In the genomic region with DNA sequence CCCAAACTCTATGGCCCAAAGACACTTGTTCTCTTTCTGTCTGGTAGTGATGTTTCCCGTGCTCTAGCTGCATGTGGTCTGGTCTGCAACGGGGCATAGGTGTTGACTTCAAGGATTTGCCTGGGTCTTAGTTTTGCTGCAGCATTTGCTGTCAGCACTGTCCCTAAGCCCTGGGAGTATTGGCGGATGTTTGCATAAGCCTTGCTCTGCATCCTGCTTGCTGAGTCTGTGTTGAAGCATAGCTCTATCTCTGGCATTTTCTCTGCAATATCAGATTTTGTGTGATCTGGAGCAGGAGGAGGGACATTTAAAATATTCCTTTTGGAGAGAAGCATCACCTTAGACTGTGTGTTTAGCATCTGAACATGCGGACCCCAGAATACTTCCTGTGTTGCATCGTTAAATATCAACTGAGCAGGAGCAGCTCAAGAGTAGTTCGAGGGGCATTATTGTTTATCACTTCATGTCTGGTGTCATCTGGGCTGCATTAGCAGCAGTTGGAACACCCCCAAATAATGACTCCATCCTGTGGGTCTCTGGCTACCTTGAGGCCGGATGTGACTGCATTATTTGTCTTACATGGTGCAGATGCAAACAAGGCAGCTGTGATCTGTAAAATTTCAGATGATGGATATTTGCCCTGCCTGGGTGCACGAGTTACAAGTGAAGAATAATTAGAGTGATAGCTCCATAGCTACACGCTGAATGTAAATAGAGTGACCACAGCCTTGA, we compare ENCODE assay signal across 13 cellular contexts.
A peak's percentile ranks its signal among the peaks of the same experiment; 100 is the strongest.
DNase-seq lines count a peak whose midpoint lies in the region; ATAC-seq and TF ChIP-seq lines count a peak whose summit lies in the region.
"Had no signal": no experiment of that assay in that cellular context is flagged by ENCODE, and none has a peak within 500 bp of the region (broad histone marks: within the 10 kb centered on the region; RNA-seq: fewer than 3 reads in every experiment).

No MANE protein-coding gene starts in this region.

- ATAC-seq in CD8-positive, alpha-beta T cell: peak; percentile 49
- peak; percentile 9 for ATAC-seq in GM21515 (IDR thresholded peaks at IDR 0.05; ENCODE audit: unreplicated experiment)
- ATAC-seq in GM18861 (IDR thresholded peaks at IDR 0.05; ENCODE audit: unreplicated experiment): no peak

- no peaks in the 10 kb centered on the region for H3K36me3 ChIP-seq in CD8-positive, alpha-beta T cell (ENCODE audit: insufficient read depth, low read length)
- H3K36me3 ChIP-seq: breast epithelium, neutrophil had no signal

- CTCF ChIA-PET in CD8-positive, alpha-beta T cell (lab: Charles Lee): interaction anchor here (0.6 to 4.1 kb wide), 3 partner anchors 15 to 154 kb away, joined by 3 to 23 read pairs (median 3); no protein-coding TSS in a partner anchor
- CTCF ChIA-PET in GM10248 (lab: Yijun Ruan, JAX): interaction anchor here (1.4 to 1.8 kb wide), 2 partner anchors 9 to 17 kb away, joined by 7 to 8 read pairs; no protein-coding TSS in a partner anchor

- no peaks in the 10 kb centered on the region for H3K9me3 ChIP-seq in CD8-positive, alpha-beta T cell (ENCODE audit: low read length)
- H3K9me3 ChIP-seq: breast epithelium, neutrophil had no signal

- DNase-seq in CD8-positive, alpha-beta T cell: no peak
- DNase-seq in SHP77 treated with DMSO at 0.1 percent for 48 hours (lab: John Stamatoyannopoulos, UW) (peak; percentile 35), iPS-NIHi7 (ENCODE audit: extremely low spot score) (peak; percentile 20), NCI-H524 treated with DMSO at 0.1 percent for 48 hours (lab: John Stamatoyannopoulos, UW) (no peak), NCI-H1930 (lab: John Stamatoyannopoulos, UW) (no peak), GM10248 (ENCODE audit: extremely low spot score) (no peak)
- DNase-seq: activated CD4-positive, alpha-beta memory T cell treated with anti-CD3 and anti-CD28 coated beads, Interleukin-2, amount 10 ng/mL, durations not matched to agents 7 days and 5 days; hypothalamus; substantia nigra had no signal

- H3K4me3 ChIP-seq in CD8-positive, alpha-beta T cell (ENCODE audit: low read depth, low read length): no peak overlapping the region
- H3K4me3 ChIP-seq: breast epithelium had no signal

- H3K27ac Mint-ChIP-seq in CD8-positive, alpha-beta T cell: no peak overlapping the region
- H3K27ac Mint-ChIP-seq: activated CD4-positive, alpha-beta memory T cell treated with anti-CD3 and anti-CD28 coated beads, Interleukin-2, amount 10 ng/mL, durations not matched to agents 7 days and 5 days had no signal

- TF ChIP-seq CTCF in CD8-positive, alpha-beta T cell (IDR thresholded peaks at IDR 0.05): no peak
- TF ChIP-seq CTCF in GM10248 (IDR thresholded peaks at IDR 0.05; ENCODE audit: control extremely low read depth, extremely low read depth, low read depth, missing control alignments): no peak

- no peaks in the 10 kb centered on the region for H3K9me3 Mint-ChIP-seq in CD8-positive, alpha-beta T cell
- H3K9me3 Mint-ChIP-seq: activated CD4-positive, alpha-beta memory T cell treated with anti-CD3 and anti-CD28 coated beads, Interleukin-2, amount 10 ng/mL, durations not matched to agents 7 days and 5 days had no signal

- H3K27me3 ChIP-seq in CD8-positive, alpha-beta T cell (ENCODE audit: insufficient read depth, low read length): no peaks in the 10 kb centered on the region
- H3K27me3 ChIP-seq: breast epithelium had no signal

- POLR2A ChIA-PET in CD8-positive, alpha-beta T cell (lab: Charles Lee): interaction anchor here (0.6 kb wide), 1 partner anchor 231 kb away, joined by 3 read pairs; a partner anchor contains a TSS
- POLR2A ChIA-PET in GM10248 (lab: Yijun Ruan, JAX): no interaction called here

- peaks cover 17% of the 10 kb centered on the region for H3K4me1 Mint-ChIP-seq in CD8-positive, alpha-beta T cell (ENCODE audit: low read depth)

- H3K27ac ChIP-seq in CD8-positive, alpha-beta T cell (ENCODE audit: low read depth, low read length): no peak overlapping the region
- H3K27ac ChIP-seq: breast epithelium, neutrophil had no signal

- peaks cover 6% of the 10 kb centered on the region for H3K4me1 ChIP-seq in CD8-positive, alpha-beta T cell (ENCODE audit: insufficient read depth, low read length)
- H3K4me1 ChIP-seq: breast epithelium had no signal

- H3K4me3 Mint-ChIP-seq in CD8-positive, alpha-beta T cell: no peak overlapping the region
- H3K4me3 Mint-ChIP-seq: activated CD4-positive, alpha-beta memory T cell treated with anti-CD3 and anti-CD28 coated beads, Interleukin-2, amount 10 ng/mL, durations not matched to agents 7 days and 5 days had no signal

- H3K27me3 Mint-ChIP-seq in CD8-positive, alpha-beta T cell (ENCODE audit: low read depth): peaks cover 16% of the 10 kb centered on the region

- intact Hi-C loops in CD8-positive, alpha-beta T cell (cut with DNase I, micrococcal nuclease): no loop called here

- H3K36me3 Mint-ChIP-seq in CD8-positive, alpha-beta T cell: no peaks in the 10 kb centered on the region

Comparison
In these comparisons a context has a peak if more than half of its experiments do, and no peak if none do; other contexts are left out.
1. DNase-seq: peak in SHP77 treated with DMSO at 0.1 percent for 48 hours (single experiment) and iPS-NIHi7 (single experiment); none in CD8-positive, alpha-beta T cell (0 of 7), NCI-H524 treated with DMSO at 0.1 percent for 48 hours (single experiment), NCI-H1930 (0 of 2) and GM10248 (single experiment).